ENCODE assay signal across 8 cellular contexts in the genomic region with DNA sequence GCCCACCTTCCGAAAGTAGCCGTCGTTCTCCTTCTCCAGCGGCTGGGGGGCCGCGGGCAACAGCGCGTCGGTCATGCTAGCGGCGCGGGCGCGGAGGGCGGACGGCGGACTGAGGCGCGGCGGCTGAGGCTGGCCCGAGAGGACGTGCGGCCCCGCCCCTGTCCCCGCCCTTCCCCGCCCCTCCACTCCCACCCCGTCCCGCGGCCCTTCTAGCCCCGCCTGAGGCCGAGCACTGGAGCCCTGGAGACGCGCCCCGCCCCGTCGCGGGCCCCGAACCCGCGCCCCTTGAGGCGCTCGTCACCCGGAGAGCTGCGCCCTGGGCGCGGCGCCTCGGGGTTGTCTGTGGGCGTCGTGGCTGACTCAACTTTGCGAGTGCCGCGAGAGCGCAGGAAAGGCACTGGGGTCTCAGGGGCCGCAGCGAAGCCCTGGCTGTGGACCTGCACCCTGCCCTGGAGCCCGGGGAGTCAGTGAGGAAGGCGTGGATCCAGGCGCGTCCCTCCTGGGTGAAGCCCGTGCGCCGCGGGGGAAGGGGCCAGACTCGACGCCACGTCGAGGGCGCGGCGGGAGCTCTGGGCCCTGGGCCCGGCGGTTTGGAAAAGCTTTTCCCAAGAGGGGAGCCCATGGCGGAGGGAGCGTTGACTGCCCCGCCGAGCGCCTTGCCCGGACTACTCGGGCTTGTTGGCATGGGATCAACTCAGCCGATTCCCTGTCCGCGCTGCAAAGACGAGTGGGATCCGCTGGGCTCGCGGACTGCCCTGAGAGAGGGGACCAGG. TPM values are rescaled to one million over a fixed set of nuclear protein-coding genes. Genes with fewer than 3 reads are reported as not detected.
DNase-seq lines count a peak whose midpoint lies in the region; ATAC-seq and TF ChIP-seq lines count a peak whose summit lies in the region.

A gene (minus strand): TSS at position 111 of the 773 bp plus-strand sequence. CDS start 36 bp downstream, at position 75.

- H3K27me3 ChIP-seq in WERI-Rb-1 (ENCODE audit: insufficient read depth, low read depth, severe bottlenecking): no peaks in the 10 kb centered on the region
- peaks cover 5 to 60% of the 10 kb centered on the region in 2 donors for H3K27me3 ChIP-seq in left lung

- peak within 1 kb of the TSS; percentile 22 for H3K4me3 ChIP-seq in GM08714 (ENCODE audit: low read length)
- peak within 1 kb of the TSS; percentile 45 for H3K4me3 ChIP-seq in HEK293 (ENCODE audit: low read depth, low read length)
- peak within 1 kb of the TSS; percentile 93 for H3K4me3 ChIP-seq in WERI-Rb-1 (ENCODE audit: low read depth, low read length)
- peak within 1 kb of the TSS; percentile 45 to 46 for H3K4me3 ChIP-seq in left lung

- POLR2A ChIA-PET in HEK293 (lab: Yijun Ruan, JAX): interaction anchor here (0.6 to 2.6 kb wide), 10 partner anchors 9 to 112 kb away, joined by 3 to 26 read pairs (median 7); no protein-coding TSS in a partner anchor

- peak; percentile 21 for DNase-seq in NCI-H1694 treated with DMSO at 0.1 percent for 48 hours (lab: John Stamatoyannopoulos, UW)
- peak; percentile 76 for DNase-seq in WERI-Rb-1
- peak; percentile 89 for DNase-seq in cerebellum (ENCODE audit: low spot score)
- peak; percentile 65 to 85 for DNase-seq in left lung
- DNase-seq in stimulated activated CD4-positive, alpha-beta T cell treated with anti-CD3 and anti-CD28 coated beads, Interleukin-4, amount 100 ng/mL, for 4 hours: peak; percentile 58 to 60
- no peak for DNase-seq in SHP77 (lab: John Stamatoyannopoulos, UW)

- H3K27ac ChIP-seq in HEK293 (ENCODE audit: extremely low read depth, low read depth, low read length) (peak within 1 kb of the TSS; percentile 75; the same call in 1 of the 2 replicates), WERI-Rb-1 (peak within 1 kb of the TSS; percentile 49), left lung (no peak within 1 kb of the TSS)

- no peaks in the 10 kb centered on the region for H3K9me3 ChIP-seq in HEK293 (ENCODE audit: control insufficient read depth, insufficient read depth, low read depth, low read length)
- H3K9me3 ChIP-seq in WERI-Rb-1 (ENCODE audit: severe bottlenecking): no peaks in the 10 kb centered on the region
- H3K9me3 ChIP-seq in left lung: no peaks in the 10 kb centered on the region

- peak; percentile 67 for TF ChIP-seq CTCF in HEK293 (tag by site-specific recombination; IDR thresholded peaks at IDR 0.05)
- no peak for TF ChIP-seq CTCF in WERI-Rb-1 (IDR thresholded peaks at IDR 0.05; ENCODE audit: low read depth, low read length)
- TF ChIP-seq CTCF in left lung (IDR thresholded peaks at IDR 0.05): no peak

- intact Hi-C loops in left lung (cut with DNase I): no loop called here

- H3K36me3 ChIP-seq in HEK293 (ENCODE audit: control insufficient read depth in 2 of 2, insufficient read depth in 1 of 2, low read length in 2 of 2): peaks cover 0 to 4% of the 10 kb centered on the region in 2 experiments; a peak in 1 of 3 replicates
- H3K36me3 ChIP-seq in WERI-Rb-1: no peaks in the 10 kb centered on the region
- H3K36me3 ChIP-seq in left lung: no peaks in the 10 kb centered on the region

- CTCF ChIA-PET in HEK293 (lab: Yijun Ruan, JAX): interaction anchor here (0.6 to 0.9 kb wide), 4 partner anchors 60 to 1293 kb away, joined by 3 read pairs; no protein-coding TSS in a partner anchor

- ATAC-seq in left lung: peak; percentile 96

- H3K4me1 ChIP-seq in HEK293 (ENCODE audit: control insufficient read depth, insufficient read depth, low read length) (peaks cover 21% of the 10 kb centered on the region), left lung (peaks cover 2 to 20% of the 10 kb centered on the region in 2 donors)

TF ChIP-seq in HEK293, 187 proteins besides CTCF, POLR2A, EP300 and RAD21 (continues in another document):
- peak; percentile 21; the same call in 1 of the 2 replicates for TF ChIP-seq ZNF585B (tag by site-specific recombination; IDR thresholded peaks at IDR 0.05)
- no peak for TF ChIP-seq PRDM1 (tag by site-specific recombination; IDR thresholded peaks at IDR 0.05)
- TF ChIP-seq, protein P1, sequence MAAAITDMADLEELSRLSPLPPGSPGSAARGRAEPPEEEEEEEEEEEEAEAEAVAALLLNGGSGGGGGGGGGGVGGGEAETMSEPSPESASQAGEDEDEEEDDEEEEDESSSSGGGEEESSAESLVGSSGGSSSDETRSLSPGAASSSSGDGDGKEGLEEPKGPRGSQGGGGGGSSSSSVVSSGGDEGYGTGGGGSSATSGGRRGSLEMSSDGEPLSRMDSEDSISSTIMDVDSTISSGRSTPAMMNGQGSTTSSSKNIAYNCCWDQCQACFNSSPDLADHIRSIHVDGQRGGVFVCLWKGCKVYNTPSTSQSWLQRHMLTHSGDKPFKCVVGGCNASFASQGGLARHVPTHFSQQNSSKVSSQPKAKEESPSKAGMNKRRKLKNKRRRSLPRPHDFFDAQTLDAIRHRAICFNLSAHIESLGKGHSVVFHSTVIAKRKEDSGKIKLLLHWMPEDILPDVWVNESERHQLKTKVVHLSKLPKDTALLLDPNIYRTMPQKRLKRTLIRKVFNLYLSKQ (tag by site-specific recombination; IDR thresholded peaks at IDR 0.05; ENCODE audit: borderline replicate concordance): no peak
- no peak for TF ChIP-seq ZNF366 (tag by site-specific recombination; conservative IDR thresholded peaks at IDR 0.05)
- peak; percentile 20; the same call in 1 of the 2 replicates for TF ChIP-seq GLIS1 (tag by site-specific recombination; IDR thresholded peaks at IDR 0.05)
- TF ChIP-seq ZNF558 (tag by site-specific recombination; IDR thresholded peaks at IDR 0.05): no peak
- TF ChIP-seq, protein P2, sequence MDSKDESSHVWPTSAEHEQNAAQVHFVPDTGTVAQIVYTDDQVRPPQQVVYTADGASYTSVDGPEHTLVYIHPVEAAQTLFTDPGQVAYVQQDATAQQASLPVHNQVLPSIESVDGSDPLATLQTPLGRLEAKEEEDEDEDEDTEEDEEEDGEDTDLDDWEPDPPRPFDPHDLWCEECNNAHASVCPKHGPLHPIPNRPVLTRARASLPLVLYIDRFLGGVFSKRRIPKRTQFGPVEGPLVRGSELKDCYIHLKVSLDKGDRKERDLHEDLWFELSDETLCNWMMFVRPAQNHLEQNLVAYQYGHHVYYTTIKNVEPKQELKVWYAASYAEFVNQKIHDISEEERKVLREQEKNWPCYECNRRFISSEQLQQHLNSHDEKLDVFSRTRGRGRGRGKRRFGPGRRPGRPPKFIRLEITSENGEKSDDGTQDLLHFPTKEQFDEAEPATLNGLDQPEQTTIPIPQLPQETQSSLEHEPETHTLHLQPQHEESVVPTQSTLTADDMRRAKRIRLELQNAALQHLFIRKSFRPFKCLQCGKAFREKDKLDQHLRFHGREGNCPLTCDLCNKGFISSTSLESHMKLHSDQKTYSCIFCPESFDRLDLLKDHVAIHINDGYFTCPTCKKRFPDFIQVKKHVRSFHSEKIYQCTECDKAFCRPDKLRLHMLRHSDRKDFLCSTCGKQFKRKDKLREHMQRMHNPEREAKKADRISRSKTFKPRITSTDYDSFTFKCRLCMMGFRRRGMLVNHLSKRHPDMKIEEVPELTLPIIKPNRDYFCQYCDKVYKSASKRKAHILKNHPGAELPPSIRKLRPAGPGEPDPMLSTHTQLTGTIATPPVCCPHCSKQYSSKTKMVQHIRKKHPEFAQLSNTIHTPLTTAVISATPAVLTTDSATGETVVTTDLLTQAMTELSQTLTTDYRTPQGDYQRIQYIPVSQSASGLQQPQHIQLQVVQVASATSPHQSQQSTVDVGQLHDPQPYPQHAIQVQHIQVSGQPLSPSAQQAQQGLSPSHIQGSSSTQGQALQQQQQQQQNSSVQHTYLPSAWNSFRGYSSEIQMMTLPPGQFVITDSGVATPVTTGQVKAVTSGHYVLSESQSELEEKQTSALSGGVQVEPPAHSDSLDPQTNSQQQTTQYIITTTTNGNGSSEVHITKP (tag by site-specific recombination; IDR thresholded peaks at IDR 0.05): no peak
- TF ChIP-seq ZFP3 (tag by site-specific recombination; IDR thresholded peaks at IDR 0.05; ENCODE audit: low read depth): no peak
- 0 out of 2 replicates have a peak, but pooled peaks have one; percentile 33 for TF ChIP-seq ZNF600 (tag by site-specific recombination; IDR thresholded peaks at IDR 0.05)
- no peak for TF ChIP-seq GLIS2 (tag by site-specific recombination; IDR thresholded peaks at IDR 0.05)
- TF ChIP-seq, protein P3, sequence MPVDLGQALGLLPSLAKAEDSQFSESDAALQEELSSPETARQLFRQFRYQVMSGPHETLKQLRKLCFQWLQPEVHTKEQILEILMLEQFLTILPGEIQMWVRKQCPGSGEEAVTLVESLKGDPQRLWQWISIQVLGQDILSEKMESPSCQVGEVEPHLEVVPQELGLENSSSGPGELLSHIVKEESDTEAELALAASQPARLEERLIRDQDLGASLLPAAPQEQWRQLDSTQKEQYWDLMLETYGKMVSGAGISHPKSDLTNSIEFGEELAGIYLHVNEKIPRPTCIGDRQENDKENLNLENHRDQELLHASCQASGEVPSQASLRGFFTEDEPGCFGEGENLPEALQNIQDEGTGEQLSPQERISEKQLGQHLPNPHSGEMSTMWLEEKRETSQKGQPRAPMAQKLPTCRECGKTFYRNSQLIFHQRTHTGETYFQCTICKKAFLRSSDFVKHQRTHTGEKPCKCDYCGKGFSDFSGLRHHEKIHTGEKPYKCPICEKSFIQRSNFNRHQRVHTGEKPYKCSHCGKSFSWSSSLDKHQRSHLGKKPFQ (tag by site-specific recombination; IDR thresholded peaks at IDR 0.05): no peak
- TF ChIP-seq, protein P4, sequence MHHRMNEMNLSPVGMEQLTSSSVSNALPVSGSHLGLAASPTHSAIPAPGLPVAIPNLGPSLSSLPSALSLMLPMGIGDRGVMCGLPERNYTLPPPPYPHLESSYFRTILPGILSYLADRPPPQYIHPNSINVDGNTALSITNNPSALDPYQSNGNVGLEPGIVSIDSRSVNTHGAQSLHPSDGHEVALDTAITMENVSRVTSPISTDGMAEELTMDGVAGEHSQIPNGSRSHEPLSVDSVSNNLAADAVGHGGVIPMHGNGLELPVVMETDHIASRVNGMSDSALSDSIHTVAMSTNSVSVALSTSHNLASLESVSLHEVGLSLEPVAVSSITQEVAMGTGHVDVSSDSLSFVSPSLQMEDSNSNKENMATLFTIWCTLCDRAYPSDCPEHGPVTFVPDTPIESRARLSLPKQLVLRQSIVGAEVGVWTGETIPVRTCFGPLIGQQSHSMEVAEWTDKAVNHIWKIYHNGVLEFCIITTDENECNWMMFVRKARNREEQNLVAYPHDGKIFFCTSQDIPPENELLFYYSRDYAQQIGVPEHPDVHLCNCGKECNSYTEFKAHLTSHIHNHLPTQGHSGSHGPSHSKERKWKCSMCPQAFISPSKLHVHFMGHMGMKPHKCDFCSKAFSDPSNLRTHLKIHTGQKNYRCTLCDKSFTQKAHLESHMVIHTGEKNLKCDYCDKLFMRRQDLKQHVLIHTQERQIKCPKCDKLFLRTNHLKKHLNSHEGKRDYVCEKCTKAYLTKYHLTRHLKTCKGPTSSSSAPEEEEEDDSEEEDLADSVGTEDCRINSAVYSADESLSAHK (tag by site-specific recombination; IDR thresholded peaks at IDR 0.05): no peak
- peak; percentile 93 for TF ChIP-seq ZIC2 (tag by site-specific recombination; IDR thresholded peaks at IDR 0.05)
- TF ChIP-seq ZBTB7A (tag by site-specific recombination; IDR thresholded peaks at IDR 0.05; ENCODE audit: low read depth): peak; percentile 31; the same call in 1 of the 2 replicates

RNA-seq across cellular contexts. Expression of the gene that starts here (rescaled TPM):
- total RNA-seq in cerebellum: 5.2 TPM
- 1 to 10 TPM; 8.9 to 9.6 TPM for total RNA-seq in left lung

Comparison
In these comparisons a context has a peak if more than half of its experiments do, and no peak if none do; other contexts are left out.
1. H3K4me3 ChIP-seq: peak in every context shown above with its lines; median percentile 93 in WERI-Rb-1; 46 in left lung; 45 in HEK293; 22 in GM08714.
2. H3K27ac ChIP-seq: peak in HEK293 (single experiment) and WERI-Rb-1 (single experiment); none in left lung (0 of 2).
3. DNase-seq: peak in NCI-H1694 treated with DMSO at 0.1 percent for 48 hours (single experiment), WERI-Rb-1 (single experiment), cerebellum (single experiment), left lung (2 of 2) and stimulated activated CD4-positive, alpha-beta T cell treated with anti-CD3 and anti-CD28 coated beads, Interleukin-4, amount 100 ng/mL, for 4 hours (2 of 2); none in SHP77 (0 of 2).